Comparison of ENCODE assay signal across 1 cellular context in the genomic region with DNA sequence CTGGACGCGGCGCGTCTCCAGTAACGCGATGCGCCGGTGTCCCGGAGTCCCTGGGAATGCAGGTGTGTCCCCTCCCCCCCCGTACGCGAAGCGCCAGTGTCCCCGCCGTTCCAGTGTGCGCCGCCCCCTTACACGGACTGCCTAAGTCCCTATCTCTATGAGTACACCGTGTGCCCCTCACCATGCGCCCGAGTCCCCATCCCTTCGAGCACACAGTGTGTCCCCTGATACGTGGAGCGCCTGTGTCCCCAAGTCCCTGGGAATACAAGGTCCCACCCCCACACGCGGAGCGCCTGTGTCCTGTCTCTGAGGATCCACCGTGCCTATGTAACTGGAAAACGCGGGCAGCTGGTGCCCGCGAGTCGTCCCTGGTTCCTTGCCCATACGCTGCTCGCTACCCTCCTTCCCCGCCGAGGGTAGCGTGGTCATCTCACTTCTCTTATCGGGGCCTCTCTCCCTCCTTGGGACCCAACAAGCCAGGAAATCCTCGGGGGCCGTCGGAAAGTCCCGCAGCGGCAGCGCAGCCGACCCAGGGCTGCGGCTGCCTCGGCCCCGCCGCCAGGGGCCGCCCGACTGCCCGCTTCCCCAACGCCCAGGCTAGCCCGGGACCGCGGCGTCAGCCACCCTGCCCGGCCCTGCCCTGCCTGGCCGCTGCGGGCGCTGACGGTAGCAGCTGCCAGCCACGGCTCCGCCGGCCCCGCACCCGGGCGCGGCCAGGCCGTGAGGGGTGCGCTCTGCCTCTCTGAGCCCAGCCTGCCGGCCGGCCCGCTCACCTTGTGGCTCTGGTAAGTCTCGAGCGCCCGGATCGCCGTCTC.
TF ChIP-seq lines count a peak whose summit lies in the region.

No MANE protein-coding gene starts in this region.

TF ChIP-seq in HepG2, 621 proteins besides CTCF, POLR2A, EP300 and RAD21 (continued from another document and continues in another):
- TF ChIP-seq, protein P1, sequence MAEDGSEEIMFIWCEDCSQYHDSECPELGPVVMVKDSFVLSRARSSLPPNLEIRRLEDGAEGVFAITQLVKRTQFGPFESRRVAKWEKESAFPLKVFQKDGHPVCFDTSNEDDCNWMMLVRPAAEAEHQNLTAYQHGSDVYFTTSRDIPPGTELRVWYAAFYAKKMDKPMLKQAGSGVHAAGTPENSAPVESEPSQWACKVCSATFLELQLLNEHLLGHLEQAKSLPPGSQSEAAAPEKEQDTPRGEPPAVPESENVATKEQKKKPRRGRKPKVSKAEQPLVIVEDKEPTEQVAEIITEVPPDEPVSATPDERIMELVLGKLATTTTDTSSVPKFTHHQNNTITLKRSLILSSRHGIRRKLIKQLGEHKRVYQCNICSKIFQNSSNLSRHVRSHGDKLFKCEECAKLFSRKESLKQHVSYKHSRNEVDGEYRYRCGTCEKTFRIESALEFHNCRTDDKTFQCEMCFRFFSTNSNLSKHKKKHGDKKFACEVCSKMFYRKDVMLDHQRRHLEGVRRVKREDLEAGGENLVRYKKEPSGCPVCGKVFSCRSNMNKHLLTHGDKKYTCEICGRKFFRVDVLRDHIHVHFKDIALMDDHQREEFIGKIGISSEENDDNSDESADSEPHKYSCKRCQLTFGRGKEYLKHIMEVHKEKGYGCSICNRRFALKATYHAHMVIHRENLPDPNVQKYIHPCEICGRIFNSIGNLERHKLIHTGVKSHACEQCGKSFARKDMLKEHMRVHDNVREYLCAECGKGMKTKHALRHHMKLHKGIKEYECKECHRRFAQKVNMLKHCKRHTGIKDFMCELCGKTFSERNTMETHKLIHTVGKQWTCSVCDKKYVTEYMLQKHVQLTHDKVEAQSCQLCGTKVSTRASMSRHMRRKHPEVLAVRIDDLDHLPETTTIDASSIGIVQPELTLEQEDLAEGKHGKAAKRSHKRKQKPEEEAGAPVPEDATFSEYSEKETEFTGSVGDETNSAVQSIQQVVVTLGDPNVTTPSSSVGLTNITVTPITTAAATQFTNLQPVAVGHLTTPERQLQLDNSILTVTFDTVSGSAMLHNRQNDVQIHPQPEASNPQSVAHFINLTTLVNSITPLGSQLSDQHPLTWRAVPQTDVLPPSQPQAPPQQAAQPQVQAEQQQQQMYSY (CRISPR knock-in tag; IDR thresholded peaks at IDR 0.05) = no peak
- TF ChIP-seq, protein P2, sequence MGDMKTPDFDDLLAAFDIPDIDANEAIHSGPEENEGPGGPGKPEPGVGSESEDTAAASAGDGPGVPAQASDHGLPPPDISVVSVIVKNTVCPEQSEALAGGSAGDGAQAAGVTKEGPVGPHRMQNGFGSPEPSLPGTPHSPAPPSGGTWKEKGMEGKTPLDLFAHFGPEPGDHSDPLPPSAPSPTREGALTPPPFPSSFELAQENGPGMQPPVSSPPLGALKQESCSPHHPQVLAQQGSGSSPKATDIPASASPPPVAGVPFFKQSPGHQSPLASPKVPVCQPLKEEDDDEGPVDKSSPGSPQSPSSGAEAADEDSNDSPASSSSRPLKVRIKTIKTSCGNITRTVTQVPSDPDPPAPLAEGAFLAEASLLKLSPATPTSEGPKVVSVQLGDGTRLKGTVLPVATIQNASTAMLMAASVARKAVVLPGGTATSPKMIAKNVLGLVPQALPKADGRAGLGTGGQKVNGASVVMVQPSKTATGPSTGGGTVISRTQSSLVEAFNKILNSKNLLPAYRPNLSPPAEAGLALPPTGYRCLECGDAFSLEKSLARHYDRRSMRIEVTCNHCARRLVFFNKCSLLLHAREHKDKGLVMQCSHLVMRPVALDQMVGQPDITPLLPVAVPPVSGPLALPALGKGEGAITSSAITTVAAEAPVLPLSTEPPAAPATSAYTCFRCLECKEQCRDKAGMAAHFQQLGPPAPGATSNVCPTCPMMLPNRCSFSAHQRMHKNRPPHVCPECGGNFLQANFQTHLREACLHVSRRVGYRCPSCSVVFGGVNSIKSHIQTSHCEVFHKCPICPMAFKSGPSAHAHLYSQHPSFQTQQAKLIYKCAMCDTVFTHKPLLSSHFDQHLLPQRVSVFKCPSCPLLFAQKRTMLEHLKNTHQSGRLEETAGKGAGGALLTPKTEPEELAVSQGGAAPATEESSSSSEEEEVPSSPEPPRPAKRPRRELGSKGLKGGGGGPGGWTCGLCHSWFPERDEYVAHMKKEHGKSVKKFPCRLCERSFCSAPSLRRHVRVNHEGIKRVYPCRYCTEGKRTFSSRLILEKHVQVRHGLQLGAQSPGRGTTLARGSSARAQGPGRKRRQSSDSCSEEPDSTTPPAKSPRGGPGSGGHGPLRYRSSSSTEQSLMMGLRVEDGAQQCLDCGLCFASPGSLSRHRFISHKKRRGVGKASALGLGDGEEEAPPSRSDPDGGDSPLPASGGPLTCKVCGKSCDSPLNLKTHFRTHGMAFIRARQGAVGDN (CRISPR knock-in tag; IDR thresholded peaks at IDR 0.05) = peak; percentile 52
- TF ChIP-seq ZFP62 (CRISPR knock-in tag; IDR thresholded peaks at IDR 0.05) (no peak), ZNF34 (CRISPR knock-in tag; IDR thresholded peaks at IDR 0.05; ENCODE audit: borderline replicate concordance) (no peak), ZNF484 (CRISPR knock-in tag; IDR thresholded peaks at IDR 0.05; ENCODE audit: borderline replicate concordance, low read depth) (no peak), STAG1 (CRISPR knock-in tag; IDR thresholded peaks at IDR 0.05) (peak; percentile 58), PRMT3 (CRISPR knock-in tag; IDR thresholded peaks at IDR 0.05; ENCODE audit: borderline replicate concordance, low read depth) (no peak), HOXA5 (CRISPR knock-in tag; IDR thresholded peaks at IDR 0.05) (0 out of 2 replicates have a peak, but pooled peaks have one; percentile 43), TBX3 (IDR thresholded peaks at IDR 0.05; ENCODE audit: borderline replicate concordance) (no peak), RFXAP (CRISPR knock-in tag; IDR thresholded peaks at IDR 0.05; ENCODE audit: borderline replicate concordance) (0 out of 2 replicates have a peak, but pooled peaks have one; percentile 66), ZNF567 (CRISPR knock-in tag; IDR thresholded peaks at IDR 0.05; ENCODE audit: borderline replicate concordance) (no peak), ZNF124 (CRISPR knock-in tag; IDR thresholded peaks at IDR 0.05) (no peak), ZSCAN25 (CRISPR knock-in tag; IDR thresholded peaks at IDR 0.05) (0 out of 2 replicates have a peak, but pooled peaks have one; percentile 4), ZNF607 (CRISPR knock-in tag; IDR thresholded peaks at IDR 0.05; ENCODE audit: borderline replicate concordance) (no peak)
- TF ChIP-seq, protein P3, sequence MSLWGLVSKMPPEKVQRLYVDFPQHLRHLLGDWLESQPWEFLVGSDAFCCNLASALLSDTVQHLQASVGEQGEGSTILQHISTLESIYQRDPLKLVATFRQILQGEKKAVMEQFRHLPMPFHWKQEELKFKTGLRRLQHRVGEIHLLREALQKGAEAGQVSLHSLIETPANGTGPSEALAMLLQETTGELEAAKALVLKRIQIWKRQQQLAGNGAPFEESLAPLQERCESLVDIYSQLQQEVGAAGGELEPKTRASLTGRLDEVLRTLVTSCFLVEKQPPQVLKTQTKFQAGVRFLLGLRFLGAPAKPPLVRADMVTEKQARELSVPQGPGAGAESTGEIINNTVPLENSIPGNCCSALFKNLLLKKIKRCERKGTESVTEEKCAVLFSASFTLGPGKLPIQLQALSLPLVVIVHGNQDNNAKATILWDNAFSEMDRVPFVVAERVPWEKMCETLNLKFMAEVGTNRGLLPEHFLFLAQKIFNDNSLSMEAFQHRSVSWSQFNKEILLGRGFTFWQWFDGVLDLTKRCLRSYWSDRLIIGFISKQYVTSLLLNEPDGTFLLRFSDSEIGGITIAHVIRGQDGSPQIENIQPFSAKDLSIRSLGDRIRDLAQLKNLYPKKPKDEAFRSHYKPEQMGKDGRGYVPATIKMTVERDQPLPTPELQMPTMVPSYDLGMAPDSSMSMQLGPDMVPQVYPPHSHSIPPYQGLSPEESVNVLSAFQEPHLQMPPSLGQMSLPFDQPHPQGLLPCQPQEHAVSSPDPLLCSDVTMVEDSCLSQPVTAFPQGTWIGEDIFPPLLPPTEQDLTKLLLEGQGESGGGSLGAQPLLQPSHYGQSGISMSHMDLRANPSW (CRISPR knock-in tag; IDR thresholded peaks at IDR 0.05; ENCODE audit: borderline replicate concordance) = no peak
- TF ChIP-seq, protein P4, sequence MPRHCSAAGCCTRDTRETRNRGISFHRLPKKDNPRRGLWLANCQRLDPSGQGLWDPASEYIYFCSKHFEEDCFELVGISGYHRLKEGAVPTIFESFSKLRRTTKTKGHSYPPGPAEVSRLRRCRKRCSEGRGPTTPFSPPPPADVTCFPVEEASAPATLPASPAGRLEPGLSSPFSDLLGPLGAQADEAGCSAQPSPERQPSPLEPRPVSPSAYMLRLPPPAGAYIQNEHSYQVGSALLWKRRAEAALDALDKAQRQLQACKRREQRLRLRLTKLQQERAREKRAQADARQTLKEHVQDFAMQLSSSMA (CRISPR knock-in tag; IDR thresholded peaks at IDR 0.05) = no peak
- TF ChIP-seq, protein P5, sequence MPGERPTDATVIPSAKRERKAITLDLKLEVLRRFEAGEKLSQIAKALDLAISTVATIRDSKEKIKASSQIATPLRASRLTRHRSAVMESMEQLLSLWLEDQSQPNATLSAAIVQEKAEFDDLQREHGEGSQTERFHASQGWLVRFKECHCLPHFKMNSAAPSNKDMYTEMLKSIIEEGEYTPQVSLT (CRISPR knock-in tag; IDR thresholded peaks at IDR 0.05; ENCODE audit: borderline replicate concordance, low read depth) = no peak
- TF ChIP-seq, protein P6, sequence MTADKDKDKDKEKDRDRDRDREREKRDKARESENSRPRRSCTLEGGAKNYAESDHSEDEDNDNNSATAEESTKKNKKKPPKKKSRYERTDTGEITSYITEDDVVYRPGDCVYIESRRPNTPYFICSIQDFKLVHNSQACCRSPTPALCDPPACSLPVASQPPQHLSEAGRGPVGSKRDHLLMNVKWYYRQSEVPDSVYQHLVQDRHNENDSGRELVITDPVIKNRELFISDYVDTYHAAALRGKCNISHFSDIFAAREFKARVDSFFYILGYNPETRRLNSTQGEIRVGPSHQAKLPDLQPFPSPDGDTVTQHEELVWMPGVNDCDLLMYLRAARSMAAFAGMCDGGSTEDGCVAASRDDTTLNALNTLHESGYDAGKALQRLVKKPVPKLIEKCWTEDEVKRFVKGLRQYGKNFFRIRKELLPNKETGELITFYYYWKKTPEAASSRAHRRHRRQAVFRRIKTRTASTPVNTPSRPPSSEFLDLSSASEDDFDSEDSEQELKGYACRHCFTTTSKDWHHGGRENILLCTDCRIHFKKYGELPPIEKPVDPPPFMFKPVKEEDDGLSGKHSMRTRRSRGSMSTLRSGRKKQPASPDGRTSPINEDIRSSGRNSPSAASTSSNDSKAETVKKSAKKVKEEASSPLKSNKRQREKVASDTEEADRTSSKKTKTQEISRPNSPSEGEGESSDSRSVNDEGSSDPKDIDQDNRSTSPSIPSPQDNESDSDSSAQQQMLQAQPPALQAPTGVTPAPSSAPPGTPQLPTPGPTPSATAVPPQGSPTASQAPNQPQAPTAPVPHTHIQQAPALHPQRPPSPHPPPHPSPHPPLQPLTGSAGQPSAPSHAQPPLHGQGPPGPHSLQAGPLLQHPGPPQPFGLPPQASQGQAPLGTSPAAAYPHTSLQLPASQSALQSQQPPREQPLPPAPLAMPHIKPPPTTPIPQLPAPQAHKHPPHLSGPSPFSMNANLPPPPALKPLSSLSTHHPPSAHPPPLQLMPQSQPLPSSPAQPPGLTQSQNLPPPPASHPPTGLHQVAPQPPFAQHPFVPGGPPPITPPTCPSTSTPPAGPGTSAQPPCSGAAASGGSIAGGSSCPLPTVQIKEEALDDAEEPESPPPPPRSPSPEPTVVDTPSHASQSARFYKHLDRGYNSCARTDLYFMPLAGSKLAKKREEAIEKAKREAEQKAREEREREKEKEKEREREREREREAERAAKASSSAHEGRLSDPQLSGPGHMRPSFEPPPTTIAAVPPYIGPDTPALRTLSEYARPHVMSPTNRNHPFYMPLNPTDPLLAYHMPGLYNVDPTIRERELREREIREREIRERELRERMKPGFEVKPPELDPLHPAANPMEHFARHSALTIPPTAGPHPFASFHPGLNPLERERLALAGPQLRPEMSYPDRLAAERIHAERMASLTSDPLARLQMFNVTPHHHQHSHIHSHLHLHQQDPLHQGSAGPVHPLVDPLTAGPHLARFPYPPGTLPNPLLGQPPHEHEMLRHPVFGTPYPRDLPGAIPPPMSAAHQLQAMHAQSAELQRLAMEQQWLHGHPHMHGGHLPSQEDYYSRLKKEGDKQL (CRISPR knock-in tag; IDR thresholded peaks at IDR 0.05; ENCODE audit: low read depth) = no peak
- TF ChIP-seq, protein P7, sequence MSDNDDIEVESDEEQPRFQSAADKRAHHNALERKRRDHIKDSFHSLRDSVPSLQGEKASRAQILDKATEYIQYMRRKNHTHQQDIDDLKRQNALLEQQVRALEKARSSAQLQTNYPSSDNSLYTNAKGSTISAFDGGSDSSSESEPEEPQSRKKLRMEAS (IDR thresholded peaks at IDR 0.05) = peak; percentile 30
